ENCODE assay signal across 1 cellular context in genomic region chr1:46490603-46491499, GRCh38.
TF ChIP-seq lines count a peak whose summit lies in the region.

No MANE protein-coding gene starts in this region.

TF ChIP-seq in GM12878, 131 proteins besides CTCF, POLR2A, EP300 and RAD21:
- TF ChIP-seq BMI1 (IDR thresholded peaks at IDR 0.05; ENCODE audit: borderline replicate concordance) (peak; percentile 76; the same call in 1 of the 2 replicates), SUZ12 (IDR thresholded peaks at IDR 0.05; ENCODE audit: unreplicated experiment) (peak; percentile 58), ATF3 (IDR thresholded peaks at IDR 0.05; ENCODE audit: borderline replicate concordance, extremely low read depth, low read depth, low read length) (no peak)
